ENCODE assay signal across 12 cellular contexts in the genomic region with DNA sequence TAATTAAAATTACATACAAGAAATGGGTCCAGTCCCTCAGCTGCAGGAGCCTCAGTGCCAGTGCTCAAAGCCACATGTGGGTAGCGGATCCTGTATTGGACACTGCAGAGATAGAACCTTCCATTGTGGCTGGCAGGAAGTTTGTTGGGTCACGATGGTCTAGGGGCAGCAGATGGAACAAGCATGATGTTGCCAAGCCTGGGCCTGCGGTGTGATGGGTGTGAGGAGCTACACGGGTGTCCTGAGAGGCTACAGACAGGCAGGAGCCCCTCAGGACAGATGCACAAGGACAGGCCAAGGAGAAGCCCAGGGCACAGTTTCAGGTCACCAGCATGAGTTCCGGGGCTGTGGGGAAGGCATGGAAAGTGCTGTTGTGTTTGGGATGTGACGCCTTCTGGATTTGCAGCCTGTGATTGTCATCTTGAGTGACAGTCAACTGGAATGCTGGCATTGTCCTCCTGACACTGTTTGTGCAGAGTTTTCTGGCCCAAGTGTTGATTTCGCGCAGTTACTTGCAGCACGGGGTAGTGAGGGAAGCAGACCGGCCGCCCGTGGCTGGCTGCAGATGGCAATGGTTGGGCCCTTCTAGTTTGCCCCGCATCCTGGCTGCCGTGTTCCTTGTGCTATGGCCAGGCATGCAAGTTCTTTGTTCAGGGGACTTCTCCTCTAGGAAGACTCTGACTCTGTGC.
"Had no signal": no experiment of that assay in that cellular context is flagged by ENCODE, and none has a peak within 500 bp of the region (broad histone marks: within the 10 kb centered on the region; RNA-seq: fewer than 3 reads in every experiment).

No MANE protein-coding gene starts in this region.

- H3K9me3 Mint-ChIP-seq: activated T-cell treated with anti-CD3 and anti-CD28 coated beads, Interleukin-2, amount 50 U/mL, for 4 hours; naive thymus-derived CD8-positive, alpha-beta T cell; stimulated activated naive CD8-positive, alpha-beta T cell treated with anti-CD3 and anti-CD28 coated beads, Interleukin-15, amount 100 ng/mL, for 72 hours; T-helper 2 cell treated with Interferon-gamma antibody and Interleukin-4, amounts not matched to agents 5 μg/mL and 100 μg/mL, for 36 hours had no signal

- H3K4me3 ChIP-seq: thyroid gland, uterus had no signal

- H3K4me1 ChIP-seq: thyroid gland, uterus had no signal

- H3K27ac ChIP-seq: thyroid gland, uterus had no signal

- ATAC-seq: activated CD4-positive, CD25-positive, alpha-beta regulatory T cell treated with anti-CD3 and anti-CD28 coated beads, Interleukin-2, amount 50 U/mL, for 24 hours; activated T-cell treated with anti-CD3 and anti-CD28 coated beads, Interleukin-2, amount 50 U/mL, for 4 hours; esophagus mucosa; naive thymus-derived CD8-positive, alpha-beta T cell; stimulated activated naive CD8-positive, alpha-beta T cell treated with anti-CD3 and anti-CD28 coated beads, Interleukin-15, amount 100 ng/mL, for 72 hours had no signal

- H3K27ac Mint-ChIP-seq: T-helper 2 cell treated with Interferon-gamma antibody and Interleukin-4, amounts not matched to agents 5 μg/mL and 100 μg/mL, for 36 hours had no signal

- H3K36me3 ChIP-seq: thyroid gland, uterus had no signal

- H3K9me3 ChIP-seq: thyroid gland, uterus had no signal

- H3K27me3 ChIP-seq: thyroid gland, uterus had no signal

- H3K27me3 Mint-ChIP-seq: naive thymus-derived CD8-positive, alpha-beta T cell; stimulated activated naive CD8-positive, alpha-beta T cell treated with anti-CD3 and anti-CD28 coated beads, Interleukin-15, amount 100 ng/mL, for 72 hours had no signal

- H3K4me3 Mint-ChIP-seq: activated T-cell treated with anti-CD3 and anti-CD28 coated beads, Interleukin-2, amount 50 U/mL, for 4 hours; stimulated activated naive CD8-positive, alpha-beta T cell treated with anti-CD3 and anti-CD28 coated beads, Interleukin-15, amount 100 ng/mL, for 72 hours; T-helper 2 cell treated with Interferon-gamma antibody and Interleukin-4, amounts not matched to agents 5 μg/mL and 100 μg/mL, for 36 hours had no signal

- DNase-seq: activated gamma-delta T cell; activated T-cell treated with anti-CD3 and anti-CD28 coated beads, Interleukin-2, amount 50 U/mL, for 4 hours; central memory CD4-positive, alpha-beta T cell; occipital lobe; stimulated activated CD4-positive, alpha-beta T cell treated with anti-CD3 and anti-CD28 coated beads, Interleukin-4, amount 100 ng/mL, for 1 hour; stimulated activated naive CD8-positive, alpha-beta T cell treated with anti-CD3 and anti-CD28 coated beads, Interleukin-15, amount 100 ng/mL, for 72 hours; thyroid gland; uterus had no signal
